10 cellular contexts compared by ENCODE assay signal in genomic region chr5:111742595-111742994, GRCh38. TPM values are rescaled to one million over a fixed set of nuclear protein-coding genes. Genes with fewer than 3 reads are reported as not detected.
A peak's percentile ranks its signal among the peaks of the same experiment; 100 is the strongest.
DNase-seq lines count a peak whose midpoint lies in the region; ATAC-seq, FAIRE-seq and TF ChIP-seq lines count a peak whose summit lies in the region.
"Had no signal": no experiment of that assay in that cellular context is flagged by ENCODE, and none has a peak within 500 bp of the region (broad histone marks: within the 10 kb centered on the region; RNA-seq: fewer than 3 reads in every experiment).

No MANE protein-coding gene starts in this region.

- no peak for TF ChIP-seq CTCF in RWPE1 (conservative IDR thresholded peaks at IDR 0.05; ENCODE audit: low read depth)
- no peak for TF ChIP-seq CTCF in fibroblast of villous mesenchyme (IDR thresholded peaks at IDR 0.05; ENCODE audit: insufficient read depth, low read depth, low read length)

- CTCF ChIA-PET in RWPE1 (lab: Yijun Ruan, JAX): no interaction called here

- peak; percentile 86 for ATAC-seq in sciatic nerve

- FAIRE-seq in GM19239 (lab: Jason Lieb, UNC): peak; percentile 78

- peak overlapping the region; percentile 4 for H3K4me3 ChIP-seq in fibroblast of villous mesenchyme (ENCODE audit: low read depth, low read length)

- DNase-seq in GM19239 (ENCODE audit: insufficient read length, low spot score) (no peak), RWPE1 (ENCODE audit: low spot score) (peak; percentile 42), fibroblast of villous mesenchyme (ENCODE audit: low read depth) (peak; percentile 85), sciatic nerve (ENCODE audit: low spot score) (no peak), SIG-M5 (lab: John Stamatoyannopoulos, UW) (no peak), COLO829 (ENCODE audit: low spot score) (no peak), mesenteric fat pad (ENCODE audit: low spot score) (no peak), NCI-H526 treated with DMSO at 0.1 percent for 48 hours (lab: John Stamatoyannopoulos, UW) (no peak)
- DNase-seq: effector memory CD4-positive, alpha-beta T cell; RPMI8226 had no signal

- H3K27ac ChIP-seq in RWPE1: no peak overlapping the region

- intact Hi-C loops in sciatic nerve (cut with DNase I): no loop called here

- POLR2A ChIA-PET in RWPE1 (lab: Yijun Ruan, JAX; ENCODE audit: low non-redundant PET): no interaction called here

RNA-seq across cellular contexts. Expression of gene NREP, which starts 14.4 kb away (rescaled TPM):
- 146 and 253 TPM in 2 replicates for total RNA-seq in fibroblast of villous mesenchyme
- 28.6 TPM for total RNA-seq in sciatic nerve
- total RNA-seq in mesenteric fat pad: 6.8 TPM

Comparison
In these comparisons a context has a peak if more than half of its experiments do, and no peak if none do; other contexts are left out.
1. DNase-seq: peak in RWPE1 (single experiment) and fibroblast of villous mesenchyme (single experiment); none in GM19239 (single experiment), sciatic nerve (single experiment), SIG-M5 (single experiment), COLO829 (single experiment), mesenteric fat pad (single experiment) and NCI-H526 treated with DMSO at 0.1 percent for 48 hours (single experiment).